In the genomic region with DNA sequence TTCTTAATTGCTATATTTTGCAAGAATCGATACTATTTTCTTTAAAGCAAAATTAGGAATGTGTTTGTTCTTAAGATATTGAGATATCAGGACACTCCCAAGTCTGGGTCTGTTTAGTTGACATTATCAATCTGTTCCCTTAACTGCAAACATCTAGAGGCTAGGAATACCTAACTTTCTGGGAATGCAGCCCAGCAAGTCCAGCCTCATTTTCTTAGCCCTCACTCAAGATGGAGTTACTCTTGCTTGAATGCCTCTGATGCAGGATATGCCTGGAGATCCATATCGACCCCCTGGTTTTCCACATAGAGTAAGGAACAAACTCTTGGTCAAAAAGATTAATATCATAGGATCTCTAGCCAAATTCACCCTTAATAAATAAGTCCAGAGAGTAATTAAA, we compare ENCODE assay signal across 27 cellular contexts.
A peak's percentile ranks its signal among the peaks of the same experiment; 100 is the strongest.
DNase-seq lines count a peak whose midpoint lies in the region.
"Had no signal": no experiment of that assay in that cellular context is flagged by ENCODE, and none has a peak within 500 bp of the region (broad histone marks: within the 10 kb centered on the region; RNA-seq: fewer than 3 reads in every experiment).

No MANE protein-coding gene starts in this region.

- no peaks in the 10 kb centered on the region for H3K27me3 ChIP-seq in trophoblast cell (ENCODE audit: insufficient read depth, low read length)
- H3K27me3 ChIP-seq: BE2C; BLaER1; BLaER1 treated with 17β-estradiol and CSF1 and Interleukin-3, amounts not matched to agents 10 nM and 100 nM had no signal

- no peak overlapping the region for H2BK12ac ChIP-seq in trophoblast cell (ENCODE audit: low read length)

- WGBS in trophoblast cell (ENCODE audit: extremely low coverage, insufficient coverage, insufficient read length) = no CpG with 5 or more reads among the region's 2 CpGs

- H3K23ac ChIP-seq in trophoblast cell (ENCODE audit: low read length) = no peak overlapping the region

- no peaks in the 10 kb centered on the region for H3K79me2 ChIP-seq in trophoblast cell (ENCODE audit: control insufficient read depth, insufficient read depth, low read length, poor library complexity)

- no peak overlapping the region for H4K91ac ChIP-seq in trophoblast cell (ENCODE audit: low read depth, low read length)

- no peak overlapping the region for H3K4me2 ChIP-seq in trophoblast cell (ENCODE audit: low read length)
- H3K4me2 ChIP-seq: A549; BLaER1; BLaER1 treated with 17β-estradiol and CSF1 and Interleukin-3, amounts not matched to agents 10 nM and 100 nM had no signal

- no peak overlapping the region for H3K27ac ChIP-seq in trophoblast cell (ENCODE audit: low read depth, low read length)
- H3K27ac ChIP-seq: 22Rv1; A549; BLaER1; BLaER1 treated with 17β-estradiol and CSF1 and Interleukin-3, amounts not matched to agents 10 nM and 100 nM; C4-2B had no signal

- H3K14ac ChIP-seq in trophoblast cell (ENCODE audit: low read length) = no peak overlapping the region

- H3K4me3 ChIP-seq in trophoblast cell (ENCODE audit: low read depth, low read length) = no peak overlapping the region
- H3K4me3 ChIP-seq: A549; BLaER1; BLaER1 treated with 17β-estradiol and CSF1 and Interleukin-3, amounts not matched to agents 10 nM and 100 nM had no signal

- H3K36me3 ChIP-seq in trophoblast cell (ENCODE audit: control insufficient read depth in 1 of 2, insufficient read depth in 2 of 2, low read length in 2 of 2) = peaks cover 2% of the 10 kb centered on the region in 2 experiments
- H3K36me3 ChIP-seq: BE2C; BLaER1; BLaER1 treated with 17β-estradiol and CSF1 and Interleukin-3, amounts not matched to agents 10 nM and 100 nM had no signal

- H2AK5ac ChIP-seq in trophoblast cell (ENCODE audit: low read length) = no peak overlapping the region

- H3K9me3 ChIP-seq in trophoblast cell (ENCODE audit: insufficient read depth, low read depth, low read length) = peaks cover 2% of the 10 kb centered on the region
- H3K9me3 ChIP-seq: A549, BE2C had no signal

- peaks cover 17 to 18% of the 10 kb centered on the region in 2 experiments for H3K4me1 ChIP-seq in trophoblast cell (ENCODE audit: control insufficient read depth in 1 of 2, insufficient read depth in 2 of 2, low read length in 2 of 2)
- H3K4me1 ChIP-seq: A549; BLaER1; BLaER1 treated with 17β-estradiol and CSF1 and Interleukin-3, amounts not matched to agents 10 nM and 100 nM had no signal

- DNase-seq in trophoblast cell = peak; percentile 84 to 90
- DNase-seq in NCI-H1930 (lab: John Stamatoyannopoulos, UW) = no peak
- DNase-seq: 8988T; ACHN; AML-193; BE2C; C1 segment of cervical spinal cord; Caco-2; Calu3; CD4-positive, alpha-beta memory T cell; CD4-positive, alpha-beta T cell; CD4-positive, CD25-positive, alpha-beta regulatory T cell; CD8-positive, alpha-beta memory T cell; CD8-positive, alpha-beta T cell; COR-L47; DMS 273 treated with DMSO at 0.1 percent for 48 hours; DMS153; DMS53; DMS79; DMS79 treated with DMSO at 0.1 percent for 48 hours; DND-41; EL had no signal

- no peak overlapping the region for H4K8ac ChIP-seq in trophoblast cell (ENCODE audit: low read depth, low read length)

- no peak overlapping the region for H2BK120ac ChIP-seq in trophoblast cell (ENCODE audit: insufficient read depth, low read length, poor library complexity)

- H2BK5ac ChIP-seq in trophoblast cell (ENCODE audit: low read depth, low read length, poor library complexity) = no peak overlapping the region

- H3K18ac ChIP-seq in trophoblast cell (ENCODE audit: low read length) = no peak overlapping the region

- no peak overlapping the region for H3K4ac ChIP-seq in trophoblast cell (ENCODE audit: low read depth, low read length)

- no peak overlapping the region for H2AFZ ChIP-seq in trophoblast cell (ENCODE audit: insufficient read depth, low read length, poor library complexity)

- H4K12ac ChIP-seq in trophoblast cell (ENCODE audit: low read depth, low read length) = no peak overlapping the region

- H3K79me1 ChIP-seq in trophoblast cell (ENCODE audit: low read length) = peaks cover 7% of the 10 kb centered on the region

- H3K9ac ChIP-seq in trophoblast cell (ENCODE audit: low read length) = no peak overlapping the region
- H3K9ac ChIP-seq: BLaER1; BLaER1 treated with 17β-estradiol and CSF1 and Interleukin-3, amounts not matched to agents 10 nM and 100 nM had no signal

Comparison
In these comparisons a context has a peak if more than half of its experiments do, and no peak if none do; other contexts are left out.
1. DNase-seq: peak in trophoblast cell (2 of 2); none in NCI-H1930 (0 of 2).